2 cellular contexts compared by ENCODE assay signal in the genomic region with DNA sequence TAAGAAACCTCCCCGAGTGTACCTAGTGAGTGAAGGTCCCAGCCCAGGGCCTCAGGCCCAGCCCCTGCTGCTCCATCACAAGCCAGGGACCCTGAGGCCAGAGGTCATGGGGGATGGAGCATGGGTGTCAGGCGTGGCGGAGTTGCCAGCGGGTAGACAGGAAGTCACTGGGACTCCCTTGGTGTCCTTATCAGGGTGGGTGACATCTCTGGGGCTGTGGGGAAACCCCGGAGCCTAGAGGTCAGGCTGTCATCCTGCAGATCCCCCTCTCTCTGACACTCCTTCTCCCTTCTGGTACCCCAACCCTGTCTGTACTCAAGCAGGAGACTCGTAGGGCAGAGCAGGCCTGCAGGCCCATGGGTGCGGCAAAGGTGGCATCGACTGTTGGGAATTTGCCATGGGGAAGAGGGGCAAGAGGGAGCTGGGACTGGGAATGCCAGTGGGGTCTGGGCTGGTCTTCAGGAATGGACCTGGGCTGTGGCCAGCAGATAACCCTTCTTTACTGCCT.
TF ChIP-seq lines count a peak whose summit lies in the region.

No MANE protein-coding gene starts in this region.

TF ChIP-seq in SK-N-SH, 30 proteins besides CTCF, POLR2A, EP300 and RAD21 (continued from another document):
- TF ChIP-seq, protein P1, sequence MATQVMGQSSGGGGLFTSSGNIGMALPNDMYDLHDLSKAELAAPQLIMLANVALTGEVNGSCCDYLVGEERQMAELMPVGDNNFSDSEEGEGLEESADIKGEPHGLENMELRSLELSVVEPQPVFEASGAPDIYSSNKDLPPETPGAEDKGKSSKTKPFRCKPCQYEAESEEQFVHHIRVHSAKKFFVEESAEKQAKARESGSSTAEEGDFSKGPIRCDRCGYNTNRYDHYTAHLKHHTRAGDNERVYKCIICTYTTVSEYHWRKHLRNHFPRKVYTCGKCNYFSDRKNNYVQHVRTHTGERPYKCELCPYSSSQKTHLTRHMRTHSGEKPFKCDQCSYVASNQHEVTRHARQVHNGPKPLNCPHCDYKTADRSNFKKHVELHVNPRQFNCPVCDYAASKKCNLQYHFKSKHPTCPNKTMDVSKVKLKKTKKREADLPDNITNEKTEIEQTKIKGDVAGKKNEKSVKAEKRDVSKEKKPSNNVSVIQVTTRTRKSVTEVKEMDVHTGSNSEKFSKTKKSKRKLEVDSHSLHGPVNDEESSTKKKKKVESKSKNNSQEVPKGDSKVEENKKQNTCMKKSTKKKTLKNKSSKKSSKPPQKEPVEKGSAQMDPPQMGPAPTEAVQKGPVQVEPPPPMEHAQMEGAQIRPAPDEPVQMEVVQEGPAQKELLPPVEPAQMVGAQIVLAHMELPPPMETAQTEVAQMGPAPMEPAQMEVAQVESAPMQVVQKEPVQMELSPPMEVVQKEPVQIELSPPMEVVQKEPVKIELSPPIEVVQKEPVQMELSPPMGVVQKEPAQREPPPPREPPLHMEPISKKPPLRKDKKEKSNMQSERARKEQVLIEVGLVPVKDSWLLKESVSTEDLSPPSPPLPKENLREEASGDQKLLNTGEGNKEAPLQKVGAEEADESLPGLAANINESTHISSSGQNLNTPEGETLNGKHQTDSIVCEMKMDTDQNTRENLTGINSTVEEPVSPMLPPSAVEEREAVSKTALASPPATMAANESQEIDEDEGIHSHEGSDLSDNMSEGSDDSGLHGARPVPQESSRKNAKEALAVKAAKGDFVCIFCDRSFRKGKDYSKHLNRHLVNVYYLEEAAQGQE (IDR thresholded peaks at IDR 0.05; ENCODE audit: low read depth, low read length) = no peak
- no peak for TF ChIP-seq EZH2phosphoT487 (IDR thresholded peaks at IDR 0.05; ENCODE audit: borderline replicate concordance, low read depth)
- TF ChIP-seq YY1 (IDR thresholded peaks at IDR 0.05; ENCODE audit: low read depth) = no peak
- TF ChIP-seq CHD2 (IDR thresholded peaks at IDR 0.05; ENCODE audit: low read length, partially characterized antibody) = no peak
- TF ChIP-seq FOXJ3 (CRISPR knock-in tag; IDR thresholded peaks at IDR 0.05) = no peak

TF ChIP-seq in SK-N-SH treated with all-trans-retinoic acid at 6 μM for 48 hours, 23 proteins besides CTCF, POLR2A, EP300 and RAD21 (continued from another document):
- TF ChIP-seq, protein P2, sequence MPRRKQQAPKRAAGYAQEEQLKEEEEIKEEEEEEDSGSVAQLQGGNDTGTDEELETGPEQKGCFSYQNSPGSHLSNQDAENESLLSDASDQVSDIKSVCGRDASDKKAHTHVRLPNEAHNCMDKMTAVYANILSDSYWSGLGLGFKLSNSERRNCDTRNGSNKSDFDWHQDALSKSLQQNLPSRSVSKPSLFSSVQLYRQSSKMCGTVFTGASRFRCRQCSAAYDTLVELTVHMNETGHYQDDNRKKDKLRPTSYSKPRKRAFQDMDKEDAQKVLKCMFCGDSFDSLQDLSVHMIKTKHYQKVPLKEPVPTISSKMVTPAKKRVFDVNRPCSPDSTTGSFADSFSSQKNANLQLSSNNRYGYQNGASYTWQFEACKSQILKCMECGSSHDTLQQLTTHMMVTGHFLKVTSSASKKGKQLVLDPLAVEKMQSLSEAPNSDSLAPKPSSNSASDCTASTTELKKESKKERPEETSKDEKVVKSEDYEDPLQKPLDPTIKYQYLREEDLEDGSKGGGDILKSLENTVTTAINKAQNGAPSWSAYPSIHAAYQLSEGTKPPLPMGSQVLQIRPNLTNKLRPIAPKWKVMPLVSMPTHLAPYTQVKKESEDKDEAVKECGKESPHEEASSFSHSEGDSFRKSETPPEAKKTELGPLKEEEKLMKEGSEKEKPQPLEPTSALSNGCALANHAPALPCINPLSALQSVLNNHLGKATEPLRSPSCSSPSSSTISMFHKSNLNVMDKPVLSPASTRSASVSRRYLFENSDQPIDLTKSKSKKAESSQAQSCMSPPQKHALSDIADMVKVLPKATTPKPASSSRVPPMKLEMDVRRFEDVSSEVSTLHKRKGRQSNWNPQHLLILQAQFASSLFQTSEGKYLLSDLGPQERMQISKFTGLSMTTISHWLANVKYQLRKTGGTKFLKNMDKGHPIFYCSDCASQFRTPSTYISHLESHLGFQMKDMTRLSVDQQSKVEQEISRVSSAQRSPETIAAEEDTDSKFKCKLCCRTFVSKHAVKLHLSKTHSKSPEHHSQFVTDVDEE (CRISPR knock-in tag; IDR thresholded peaks at IDR 0.05) = no peak
- TF ChIP-seq, protein P3, sequence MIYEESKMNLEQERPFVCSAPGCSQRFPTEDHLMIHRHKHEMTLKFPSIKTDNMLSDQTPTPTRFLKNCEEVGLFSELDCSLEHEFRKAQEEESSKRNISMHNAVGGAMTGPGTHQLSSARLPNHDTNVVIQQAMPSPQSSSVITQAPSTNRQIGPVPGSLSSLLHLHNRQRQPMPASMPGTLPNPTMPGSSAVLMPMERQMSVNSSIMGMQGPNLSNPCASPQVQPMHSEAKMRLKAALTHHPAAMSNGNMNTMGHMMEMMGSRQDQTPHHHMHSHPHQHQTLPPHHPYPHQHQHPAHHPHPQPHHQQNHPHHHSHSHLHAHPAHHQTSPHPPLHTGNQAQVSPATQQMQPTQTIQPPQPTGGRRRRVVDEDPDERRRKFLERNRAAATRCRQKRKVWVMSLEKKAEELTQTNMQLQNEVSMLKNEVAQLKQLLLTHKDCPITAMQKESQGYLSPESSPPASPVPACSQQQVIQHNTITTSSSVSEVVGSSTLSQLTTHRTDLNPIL (CRISPR knock-in tag; IDR thresholded peaks at IDR 0.05; ENCODE audit: low read depth) = no peak
TF ChIP-seq in SK-N-SH treated with all-trans-retinoic acid at 6 μM for 48 hours: peak in this region for 0.
